24 cellular contexts compared by ENCODE assay signal in the genomic region with DNA sequence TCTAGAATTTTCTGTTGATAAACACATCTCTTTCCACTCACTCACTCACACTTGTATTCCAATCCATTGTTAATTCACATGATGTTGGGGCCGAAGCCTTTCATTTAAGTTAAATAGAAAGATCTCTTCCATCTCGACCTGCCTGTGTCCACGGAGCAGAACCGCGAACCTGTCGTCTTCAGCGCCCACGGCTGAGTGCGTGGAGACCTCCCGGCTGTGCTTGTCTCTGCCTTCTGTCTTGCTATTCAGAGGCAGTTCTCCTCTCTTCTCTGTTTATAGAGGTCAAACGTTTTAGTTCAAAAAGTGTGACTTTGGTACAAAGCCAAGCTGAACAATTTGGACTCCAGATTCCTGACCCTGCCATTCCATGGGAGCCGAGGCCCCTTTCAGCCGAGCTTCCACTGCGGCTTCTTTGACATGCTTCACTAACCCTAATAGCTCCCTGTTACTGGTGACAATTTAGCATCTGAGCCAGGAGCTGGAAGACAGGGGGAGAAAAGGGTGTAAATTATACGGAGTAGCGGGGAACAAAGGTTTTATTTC.
"Had no signal": no experiment of that assay in that cellular context is flagged by ENCODE, and none has a peak within 500 bp of the region (broad histone marks: within the 10 kb centered on the region; RNA-seq: fewer than 3 reads in every experiment).

No MANE protein-coding gene starts in this region.

- DNase-seq: activated CD4-positive, alpha-beta memory T cell treated with anti-CD3 and anti-CD28 coated beads, Interleukin-2, amount 10 ng/mL, durations not matched to agents 7 days and 5 days; activated CD4-positive, alpha-beta T cell treated with anti-CD3 and anti-CD28 coated beads, Interleukin-2, amount 10 ng/mL, durations not matched to agents 24 days and 14 days; activated effector memory CD4-positive, alpha-beta T cell treated with Interleukin-2 at 50 U/mL for 16 hours; activated naive CD4-positive, alpha-beta T cell treated with anti-CD3 and anti-CD28 coated beads for 36 hours; activated naive CD8-positive, alpha-beta T cell treated with anti-CD3 and anti-CD28 coated beads, Interleukin-2, amount 10 ng/mL, durations not matched to agents 7 days and 5 days; activated T-cell treated with anti-CD3 and anti-CD28 coated beads, Interleukin-2, amount 50 U/mL, for 72 hours; amniotic stem cell; cerebellar nuclear complex; effector CD4-positive, alpha-beta T cell; erythroblast; foreskin fibroblast; heart right ventricle; kidney; left lung; naive thymus-derived CD4-positive, alpha-beta T cell; right cardiac atrium; stimulated activated CD4-positive, alpha-beta T cell treated with anti-CD3 and anti-CD28 coated beads, Interleukin-12 subunit alpha, Interleukin-12 subunit beta, amount 100 ng/mL, for 4 hours; substantia nigra; T-cell; transverse colon had no signal

- H3K4me3 ChIP-seq: heart right ventricle, left lung, lung, prostate gland, transverse colon had no signal

- H3K9me3 ChIP-seq: prostate gland, transverse colon had no signal

- ATAC-seq: activated CD4-positive, CD25-positive, alpha-beta regulatory T cell treated with anti-CD3 and anti-CD28 coated beads, Interleukin-2, amount 50 U/mL, for 24 hours; activated T-cell treated with anti-CD3 and anti-CD28 coated beads, Interleukin-2, amount 50 U/mL, for 72 hours; heart right ventricle; left lung; naive thymus-derived CD4-positive, alpha-beta T cell; right cardiac atrium; T-cell had no signal

- H3K36me3 ChIP-seq: heart right ventricle, left lung, prostate gland, transverse colon had no signal

- H3K27ac ChIP-seq: heart right ventricle, left lung, prostate gland, transverse colon, VCaP had no signal
